Comparison of ENCODE assay signal across 8 cellular contexts in the genomic region with DNA sequence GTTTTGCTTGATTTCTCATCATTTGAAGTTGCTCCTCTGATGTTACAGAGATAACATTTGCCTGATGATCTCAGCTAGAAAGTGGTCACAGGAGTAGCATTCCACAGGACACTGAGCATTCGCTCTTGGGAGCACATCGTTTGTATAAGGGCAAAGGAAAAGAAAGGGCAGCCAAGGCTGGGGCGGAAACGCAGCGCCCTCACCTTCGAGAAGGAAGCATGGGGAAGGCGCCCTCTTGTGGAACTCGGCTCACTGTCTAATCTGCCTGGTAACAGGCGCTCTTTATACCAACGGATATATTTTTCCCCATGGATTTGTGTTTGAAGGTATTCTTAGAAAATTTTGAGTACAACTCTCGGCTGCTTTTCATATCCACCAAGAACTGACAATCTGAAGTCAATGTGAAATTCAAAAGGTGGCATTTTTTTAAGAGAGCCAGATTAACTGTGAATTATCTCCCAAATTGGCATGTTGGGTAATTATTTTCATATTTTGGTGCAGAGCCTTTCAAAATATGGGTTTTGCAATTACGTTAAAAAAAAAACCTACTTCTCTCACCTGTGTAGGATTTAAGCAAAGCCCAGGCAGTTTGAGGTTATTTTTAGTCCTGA.
A peak's percentile ranks its signal among the peaks of the same experiment; 100 is the strongest.
DNase-seq lines count a peak whose midpoint lies in the region; ATAC-seq and TF ChIP-seq lines count a peak whose summit lies in the region.

No MANE protein-coding gene starts in this region.

- ATAC-seq in GM18861 (IDR thresholded peaks at IDR 0.05; ENCODE audit: unreplicated experiment) (peak; percentile 98), HG03103 (IDR thresholded peaks at IDR 0.05; ENCODE audit: low read depth, unreplicated experiment) (peak; percentile 90), left lobe of liver (peak; percentile 98)
- ATAC-seq in activated CD4-positive, alpha-beta T cell treated with anti-CD3 and anti-CD28 coated beads for 36 hours = peak; percentile 94

- CTCF ChIA-PET in activated CD4-positive, alpha-beta T cell treated with anti-CD3 and anti-CD28 coated beads for 36 hours (lab: Charles Lee) = interaction anchor here (0.6 to 4.2 kb wide), 9 partner anchors 11 to 501 kb away, joined by 3 to 37 read pairs (median 3); no protein-coding TSS in a partner anchor

- in situ Hi-C loops in ACHN (cut with HindIII; ENCODE audit: low pct_ligation_motif_present, low pct_unique_long_range_greater_than_20kb, low sequenced_read_pairs) = no loop called here

- peaks cover 3% of the 10 kb centered on the region for H3K27me3 Mint-ChIP-seq in activated CD4-positive, alpha-beta T cell treated with anti-CD3 and anti-CD28 coated beads for 36 hours
- no peaks in the 10 kb centered on the region for H3K27me3 Mint-ChIP-seq in chondrocyte (ENCODE audit: low read depth)

- no peak overlapping the region for H3K4me3 Mint-ChIP-seq in activated CD4-positive, alpha-beta T cell treated with anti-CD3 and anti-CD28 coated beads for 36 hours
- H3K4me3 Mint-ChIP-seq in chondrocyte (ENCODE audit: unreplicated experiment) = no peak overlapping the region

- peaks cover 4% of the 10 kb centered on the region for H3K9me3 Mint-ChIP-seq in activated CD4-positive, alpha-beta T cell treated with anti-CD3 and anti-CD28 coated beads for 36 hours (ENCODE audit: low read depth)
- H3K9me3 Mint-ChIP-seq in chondrocyte (ENCODE audit: low read depth) = no peaks in the 10 kb centered on the region

- no peaks in the 10 kb centered on the region for H3K36me3 Mint-ChIP-seq in activated CD4-positive, alpha-beta T cell treated with anti-CD3 and anti-CD28 coated beads for 36 hours (ENCODE audit: low read depth)
- H3K36me3 Mint-ChIP-seq in chondrocyte (ENCODE audit: low read depth) = no peaks in the 10 kb centered on the region

- intact Hi-C loops in activated CD4-positive, alpha-beta T cell treated with anti-CD3 and anti-CD28 coated beads for 36 hours (cut with DNase I, micrococcal nuclease) = loop anchor here (1.0 to 5.0 kb wide), 6 partner anchors 86 to 501 kb away; no protein-coding TSS in a partner anchor

- POLR2A ChIA-PET in activated CD4-positive, alpha-beta T cell treated with anti-CD3 and anti-CD28 coated beads for 36 hours (lab: Charles Lee) = no interaction called here

- peak; percentile 93 for TF ChIP-seq CTCF in chondrocyte (IDR thresholded peaks at IDR 0.05)

- DNase-seq in ACHN (peak; percentile 86), NCI-H2227 (lab: John Stamatoyannopoulos, UW; ENCODE audit: unreplicated experiment) (peak; percentile 77), chondrocyte (ENCODE audit: low spot score) (no peak), left lobe of liver (ENCODE audit: low spot score) (peak; percentile 91)
- DNase-seq in activated CD4-positive, alpha-beta T cell treated with anti-CD3 and anti-CD28 coated beads for 36 hours = peak; percentile 89
- DNase-seq in stimulated activated CD4-positive, alpha-beta T cell treated with anti-CD3 and anti-CD28 coated beads, Interleukin-4, amount 100 ng/mL, for 24 hours = peak; percentile 78

- H3K4me1 Mint-ChIP-seq in activated CD4-positive, alpha-beta T cell treated with anti-CD3 and anti-CD28 coated beads for 36 hours = peaks cover 13% of the 10 kb centered on the region
- H3K4me1 Mint-ChIP-seq in chondrocyte (ENCODE audit: low read depth) = peaks cover 24% of the 10 kb centered on the region

- H3K27ac Mint-ChIP-seq in activated CD4-positive, alpha-beta T cell treated with anti-CD3 and anti-CD28 coated beads for 36 hours = no peak overlapping the region
- H3K27ac Mint-ChIP-seq in chondrocyte (ENCODE audit: unreplicated experiment) = peak overlapping the region; percentile 69
